ENCODE assay signal across 21 cellular contexts in genomic region chr18:57023483-57023882, GRCh38.
DNase-seq lines count a peak whose midpoint lies in the region; ATAC-seq and TF ChIP-seq lines count a peak whose summit lies in the region.
"Had no signal": no experiment of that assay in that cellular context is flagged by ENCODE, and none has a peak within 500 bp of the region (broad histone marks: within the 10 kb centered on the region; RNA-seq: fewer than 3 reads in every experiment).

No MANE protein-coding gene starts in this region.

- CTCF ChIA-PET in OCI-LY7 (lab: Charles Lee; ENCODE audit: unreplicated experiment): no interaction called here

- H3K4me3 ChIP-seq in OCI-LY7 (ENCODE audit: low read depth, low read length, poor library complexity, severe bottlenecking) (no peak overlapping the region), GM23338 (no peak overlapping the region)
- H3K4me3 ChIP-seq: smooth muscle cell, thyroid gland had no signal

- no peaks in the 10 kb centered on the region for H3K36me3 Mint-ChIP-seq in GM23338 (ENCODE audit: low read depth)

- H3K9me3 ChIP-seq in OCI-LY7 (ENCODE audit: low read length): no peaks in the 10 kb centered on the region
- H3K9me3 ChIP-seq: thyroid gland had no signal

- no TSS peak for BruUV-seq in OCI-LY7 (replicated peaks; lab: Mats Ljungman, UMichigan)

- H3K4me1 ChIP-seq in OCI-LY7 (ENCODE audit: insufficient read depth, low read length, poor library complexity, severe bottlenecking) (peaks cover 28% of the 10 kb centered on the region), GM23338 (ENCODE audit: insufficient read depth) (no peaks in the 10 kb centered on the region)
- H3K4me1 ChIP-seq: thyroid gland had no signal

- H3K79me2 ChIP-seq in OCI-LY7 (ENCODE audit: insufficient read depth, low read depth, low read length): no peaks in the 10 kb centered on the region
- H3K79me2 ChIP-seq in GM23338 (replicated peaks; ENCODE audit: insufficient read depth): no peaks in the 10 kb centered on the region

- no peaks in the 10 kb centered on the region for H3K9me3 Mint-ChIP-seq in GM23338
- H3K9me3 Mint-ChIP-seq: activated CD4-positive, alpha-beta T cell treated with anti-CD3 and anti-CD28 coated beads, Interleukin-2, amount 10 ng/mL, durations not matched to agents 7 days and 5 days; CD4-positive, CD25-positive, alpha-beta regulatory T cell had no signal

- TF ChIP-seq CTCF in GM13976 (IDR thresholded peaks at IDR 0.05; ENCODE audit: borderline replicate concordance, control extremely low read depth, extremely low read depth, insufficient read depth, missing control alignments): no peak
- no peak for TF ChIP-seq CTCF in OCI-LY7 (conservative IDR thresholded peaks at IDR 0.05; ENCODE audit: low read length)
- TF ChIP-seq CTCF in GM23338 (conservative IDR thresholded peaks at IDR 0.05; ENCODE audit: low read depth in 2 of 2): no peak

- H3K27ac ChIP-seq in OCI-LY7 (ENCODE audit: low read depth, low read length, poor library complexity, severe bottlenecking) (no peak overlapping the region), GM23338 (ENCODE audit: low read depth) (no peak overlapping the region)
- H3K27ac ChIP-seq: thyroid gland, VCaP had no signal

- H3K27me3 ChIP-seq in GM23338 (ENCODE audit: insufficient read depth): no peaks in the 10 kb centered on the region
- H3K27me3 ChIP-seq: thyroid gland had no signal

- peak overlapping the region; percentile 41; the same call in 1 of the 2 replicates for H3K4me2 ChIP-seq in OCI-LY7 (ENCODE audit: low read length)
- H3K4me2 ChIP-seq in GM23338: no peak overlapping the region
- H3K4me2 ChIP-seq: smooth muscle cell had no signal

- no peak overlapping the region for H3K27ac Mint-ChIP-seq in GM23338
- H3K27ac Mint-ChIP-seq: activated CD4-positive, alpha-beta T cell treated with anti-CD3 and anti-CD28 coated beads, Interleukin-2, amount 10 ng/mL, durations not matched to agents 7 days and 5 days; T-helper 17 cell had no signal

- DNase-seq in GM13976 (ENCODE audit: low spot score): peak; percentile 51
- DNase-seq in OCI-LY7 (ENCODE audit: low spot score): peak; percentile 7
- peak; percentile 52 for DNase-seq in renal cortical epithelial cell (ENCODE audit: low read depth)
- DNase-seq in NCI-H1436 treated with DMSO at 0.1 percent for 48 hours (lab: John Stamatoyannopoulos, UW): no peak
- DNase-seq in GM23338 (ENCODE audit: low spot score): no peak
- DNase-seq in activated CD8-positive, alpha-beta memory T cell treated with anti-CD3 and anti-CD28 coated beads for 24 hours: no peak
- no peak for DNase-seq in KG1 (lab: John Stamatoyannopoulos, UW)
- DNase-seq: activated CD4-positive, alpha-beta T cell treated with anti-CD3 and anti-CD28 coated beads, Interleukin-2, amount 10 ng/mL, durations not matched to agents 7 days and 5 days; activated effector memory CD4-positive, alpha-beta T cell treated with Interleukin-2 at 50 U/mL for 16 hours; CD4-positive, CD25-positive, alpha-beta regulatory T cell; foreskin melanocyte; GDM1; NCI-H2107; NCI-H510A; nucleus accumbens; stimulated activated naive CD8-positive, alpha-beta T cell treated with anti-CD3 and anti-CD28 coated beads, Interleukin-15, Interleukin-2, amounts not matched to agents 100 U/mL and 50 U/mL, for 24 hours; T-helper 17 cell; thyroid gland had no signal

- H3K36me3 ChIP-seq in OCI-LY7 (ENCODE audit: insufficient read depth, low read length): no peaks in the 10 kb centered on the region
- no peaks in the 10 kb centered on the region for H3K36me3 ChIP-seq in GM23338 (ENCODE audit: insufficient read depth)

- in situ Hi-C loops in GM13976 (cut with MboI; ENCODE audit: low sequenced_read_pairs, unreplicated experiment): no loop called here

- H2AFZ ChIP-seq in OCI-LY7 (ENCODE audit: low read length): no peak overlapping the region
- no peak overlapping the region for H2AFZ ChIP-seq in GM23338

- H4K20me1 ChIP-seq in OCI-LY7 (ENCODE audit: insufficient read depth, low read length): no peaks in the 10 kb centered on the region
- no peaks in the 10 kb centered on the region for H4K20me1 ChIP-seq in GM23338 (replicated peaks; ENCODE audit: insufficient read depth)

- H3F3A ChIP-seq in GM23338 (replicated peaks; ENCODE audit: low read depth): no peaks in the 10 kb centered on the region

- POLR2A ChIA-PET in OCI-LY7 (lab: Charles Lee): no interaction called here

- no peak overlapping the region for H3K4me3 Mint-ChIP-seq in GM23338
- H3K4me3 Mint-ChIP-seq: activated CD4-positive, alpha-beta T cell treated with anti-CD3 and anti-CD28 coated beads, Interleukin-2, amount 10 ng/mL, durations not matched to agents 7 days and 5 days; CD4-positive, CD25-positive, alpha-beta regulatory T cell; T-helper 17 cell had no signal

- ATAC-seq in GM21619 (IDR thresholded peaks at IDR 0.05; ENCODE audit: unreplicated experiment) (peak; percentile 44), GM23338 (no peak)
- ATAC-seq: stimulated activated naive CD8-positive, alpha-beta T cell treated with anti-CD3 and anti-CD28 coated beads, Interleukin-15, Interleukin-2, amounts not matched to agents 100 U/mL and 50 U/mL, for 24 hours; T-helper 17 cell had no signal

- peaks cover 4% of the 10 kb centered on the region for H3K27me3 Mint-ChIP-seq in GM23338 (ENCODE audit: insufficient read depth, low read depth, poor library complexity)
- H3K27me3 Mint-ChIP-seq: activated CD4-positive, alpha-beta T cell treated with anti-CD3 and anti-CD28 coated beads, Interleukin-2, amount 10 ng/mL, durations not matched to agents 7 days and 5 days; CD4-positive, CD25-positive, alpha-beta regulatory T cell; T-helper 17 cell had no signal

- H3K9me2 ChIP-seq in OCI-LY7 (ENCODE audit: insufficient read depth, low read length): no peaks in the 10 kb centered on the region
- H3K9me2 ChIP-seq in GM23338 (ENCODE audit: insufficient read depth): no peaks in the 10 kb centered on the region

- peaks cover 3% of the 10 kb centered on the region; the same call in 1 of the 3 replicates for H3K4me1 Mint-ChIP-seq in GM23338
- H3K4me1 Mint-ChIP-seq: activated CD4-positive, alpha-beta T cell treated with anti-CD3 and anti-CD28 coated beads, Interleukin-2, amount 10 ng/mL, durations not matched to agents 7 days and 5 days; T-helper 17 cell had no signal

- intact Hi-C loops in OCI-LY7 (cut with micrococcal nuclease; ENCODE audit: unreplicated experiment): no loop called here

TF ChIP-seq in GM23338, 12 proteins besides CTCF, POLR2A, EP300 and RAD21 (continues in another document):
- TF ChIP-seq NANOG (IDR thresholded peaks at IDR 0.05; ENCODE audit: borderline replicate concordance): no peak
- TF ChIP-seq EZH2phosphoT487 (IDR thresholded peaks at IDR 0.05; ENCODE audit: unreplicated experiment): no peak
- TF ChIP-seq ZNF114 (CRISPR knock-in tag; IDR thresholded peaks at IDR 0.05): no peak
- TF ChIP-seq ETS1 (IDR thresholded peaks at IDR 0.05): no peak

Comparison
In these comparisons a context has a peak if more than half of its experiments do, and no peak if none do; other contexts are left out.
1. DNase-seq: peak in GM13976 (single experiment), OCI-LY7 (single experiment) and renal cortical epithelial cell (single experiment); none in NCI-H1436 treated with DMSO at 0.1 percent for 48 hours (single experiment), GM23338 (single experiment), activated CD8-positive, alpha-beta memory T cell treated with anti-CD3 and anti-CD28 coated beads for 24 hours (single experiment) and KG1 (single experiment).